In the genomic region with DNA sequence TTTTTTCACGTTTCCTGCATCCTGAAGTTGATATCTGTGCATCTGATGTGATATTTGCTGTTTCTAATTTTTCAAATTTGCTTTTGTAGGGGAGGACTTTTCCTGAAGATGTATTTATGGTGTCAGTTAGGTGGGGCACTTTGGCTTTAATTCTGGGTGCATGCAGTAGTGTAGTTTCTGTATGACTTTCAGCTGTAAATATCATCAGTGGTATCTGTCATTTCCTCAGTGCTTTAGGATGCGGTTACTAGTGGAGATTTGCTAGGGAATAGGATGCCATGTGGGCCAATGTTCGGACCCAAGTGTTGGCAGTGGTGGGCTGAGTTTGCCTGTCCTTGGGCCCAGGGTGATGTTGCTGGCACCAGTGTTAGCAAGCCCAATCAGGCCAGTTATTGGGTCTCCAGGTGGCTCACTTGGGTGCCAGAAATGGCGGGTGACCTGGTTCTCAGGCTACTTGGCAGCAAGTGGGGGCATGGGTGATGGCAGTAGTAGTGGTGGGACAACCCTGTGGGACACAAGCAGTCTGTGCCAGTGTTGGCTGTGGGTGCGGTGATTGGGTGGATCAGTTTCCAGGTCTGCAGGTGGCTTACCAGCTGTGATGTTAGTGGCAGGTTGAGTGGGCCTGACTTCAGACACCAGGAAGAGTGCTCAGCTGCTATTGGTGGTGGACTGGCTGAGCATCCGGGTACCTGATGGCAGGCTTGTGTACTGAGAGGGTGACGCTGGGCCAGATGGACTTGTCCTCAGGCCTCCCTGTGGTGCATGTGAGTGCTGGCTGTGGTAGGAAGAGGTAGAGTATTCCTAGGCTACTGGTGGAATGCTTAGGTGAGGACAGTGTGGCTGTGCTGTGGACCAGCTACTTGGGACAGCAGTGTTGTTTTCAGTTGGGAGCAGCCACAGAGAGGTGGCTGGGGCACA, we compare ENCODE assay signal across 16 cellular contexts. TPM values are rescaled to one million over a fixed set of nuclear protein-coding genes. Genes with fewer than 3 reads are reported as not detected.
A peak's percentile ranks its signal among the peaks of the same experiment; 100 is the strongest.
DNase-seq lines count a peak whose midpoint lies in the region; ATAC-seq, FAIRE-seq and TF ChIP-seq lines count a peak whose summit lies in the region.
"Had no signal": no experiment of that assay in that cellular context is flagged by ENCODE, and none has a peak within 500 bp of the region (broad histone marks: within the 10 kb centered on the region; RNA-seq: fewer than 3 reads in every experiment).

No MANE protein-coding gene starts in this region.

- H3K9me3 ChIP-seq in K562 (replicated peaks; ENCODE audit: control insufficient read depth, insufficient read depth, low read depth, low read length) (no peaks in the 10 kb centered on the region), upper lobe of left lung (peaks cover 0 to 4% (median 0%) of the 10 kb centered on the region in 4 donors), vagina (peaks cover 3% of the 10 kb centered on the region), GM23248 (ENCODE audit: low read depth) (no peaks in the 10 kb centered on the region)

- H3K79me2 ChIP-seq in K562 (ENCODE audit: control insufficient read depth, insufficient read depth, low read length): peaks cover 76% of the 10 kb centered on the region
- no peaks in the 10 kb centered on the region; the same call in 1 of the 2 replicates for H3K79me2 ChIP-seq in GM23248 (ENCODE audit: insufficient read depth)

- H3K27ac Mint-ChIP-seq in activated naive CD4-positive, alpha-beta T cell treated with anti-CD3 and anti-CD28 coated beads for 36 hours: peak overlapping the region; percentile 71
- peak overlapping the region; percentile 16 to 89 (median 74) for H3K27ac Mint-ChIP-seq in naive thymus-derived CD8-positive, alpha-beta T cell

- no peak overlapping the region for H2AFZ ChIP-seq in K562 (ENCODE audit: low read depth, low read length)
- no peak overlapping the region for H2AFZ ChIP-seq in GM23248

- in situ Hi-C loops in K562 (cut with MboI) (no loop called here), GM23248 (cut with MboI) (no loop called here)

- intact Hi-C loops in activated naive CD4-positive, alpha-beta T cell treated with anti-CD3 and anti-CD28 coated beads for 36 hours (cut with micrococcal nuclease): loop anchor here (1.0 to 5.0 kb wide), 2 partner anchors 17 to 49 kb away; no protein-coding TSS in a partner anchor
- intact Hi-C loops in K562 (cut with micrococcal nuclease): no loop called here
- intact Hi-C loops in vagina (cut with DNase I): no loop called here

- H3K9ac ChIP-seq in K562 (ENCODE audit: insufficient read depth in 1 of 2, low read depth in 2 of 2, low read length in 2 of 2) (peak overlapping the region in 1 of 2 experiments; percentile 59; a peak in 2 of 4 replicates), GM23248 (no peak overlapping the region)
- H3K9ac ChIP-seq: KMS-11 had no signal

- H3K27me3 ChIP-seq in K562 (ENCODE audit: control insufficient read depth in 2 of 2, insufficient read depth in 2 of 2, low read length in 2 of 2) (no peaks in the 10 kb centered on the region), upper lobe of left lung (no peaks in the 10 kb centered on the region), vagina (no peaks in the 10 kb centered on the region), GM23248 (replicated peaks; ENCODE audit: insufficient read depth) (no peaks in the 10 kb centered on the region)

- H3K4me3 ChIP-seq in K562 (no peak overlapping the region), upper lobe of left lung (no peak overlapping the region), vagina (no peak overlapping the region), GM23248 (no peak overlapping the region)

- 82% methylated on average over 7 of the region's 7 CpGs for whole genome bisulfite sequencing in K562 (ENCODE audit: insufficient coverage, low coverage, missing lambda C conversion rate)
- 71 to 84% methylated on average over 4 to 7 of the region's 7 CpGs for WGBS in upper lobe of left lung, 2 donors
- 74 to 75% methylated on average over 7 of the region's 7 CpGs for WGBS in GM23248 (ENCODE audit: low coverage in 1 of 2, low lambda C conversion rate in 2 of 2, missing lambda C conversion rate in 2 of 2), 2 experiments

- no peak overlapping the region for H3K27ac ChIP-seq in K562 (ENCODE audit: extremely low read depth, low read depth, low read length)
- H3K27ac ChIP-seq in upper lobe of left lung: no peak overlapping the region
- H3K27ac ChIP-seq in vagina: no peak overlapping the region
- no peak overlapping the region for H3K27ac ChIP-seq in GM23248
- H3K27ac ChIP-seq: KMS-11 had no signal

- peaks cover 14% of the 10 kb centered on the region; the same call in 1 of the 2 replicates for H3F3A ChIP-seq in GM23248 (ENCODE audit: insufficient read depth)

- TF ChIP-seq EP300 in K562 (IDR thresholded peaks at IDR 0.05; ENCODE audit: low read length) (no peak), upper lobe of left lung (IDR thresholded peaks at IDR 0.05) (no peak)

- H3K9me3 Mint-ChIP-seq in activated naive CD4-positive, alpha-beta T cell treated with anti-CD3 and anti-CD28 coated beads for 36 hours: peaks cover 9% of the 10 kb centered on the region
- peaks cover 0 to 36% (median 8%) of the 10 kb centered on the region in 9 donors for H3K9me3 Mint-ChIP-seq in naive thymus-derived CD8-positive, alpha-beta T cell

- no peak overlapping the region for H3K4me3 Mint-ChIP-seq in activated naive CD4-positive, alpha-beta T cell treated with anti-CD3 and anti-CD28 coated beads for 36 hours
- H3K4me3 Mint-ChIP-seq in naive thymus-derived CD8-positive, alpha-beta T cell: peak overlapping the region; percentile 38 to 67 (median 56)

- no peaks in the 10 kb centered on the region for H3K9me2 ChIP-seq in GM23248 (ENCODE audit: insufficient read depth)

- ATAC-seq in K562 (peak; percentile 35; the same call in 2 of the 3 replicates), upper lobe of left lung (ENCODE audit: low FRiP score in 2 of 2) (peak; percentile 26 to 35), GM21786 (IDR thresholded peaks at IDR 0.05; ENCODE audit: unreplicated experiment) (no peak)
- peak; percentile 10 to 26 for ATAC-seq in naive thymus-derived CD8-positive, alpha-beta T cell

- H3K27me3 Mint-ChIP-seq in activated naive CD4-positive, alpha-beta T cell treated with anti-CD3 and anti-CD28 coated beads for 36 hours (ENCODE audit: low read depth): no peaks in the 10 kb centered on the region
- no peaks in the 10 kb centered on the region for H3K27me3 Mint-ChIP-seq in naive thymus-derived CD8-positive, alpha-beta T cell

- H3K36me3 Mint-ChIP-seq in activated naive CD4-positive, alpha-beta T cell treated with anti-CD3 and anti-CD28 coated beads for 36 hours (ENCODE audit: low read depth): peaks cover 84% of the 10 kb centered on the region
- H3K36me3 Mint-ChIP-seq in naive thymus-derived CD8-positive, alpha-beta T cell: peaks cover 47 to 96% (median 82%) of the 10 kb centered on the region in 3 donors

- POLR2A ChIA-PET in K562 (lab: Yijun Ruan, JAX): interaction anchor here (1.8 kb wide), 1 partner anchor 16 kb away, joined by 4 read pairs; no protein-coding TSS in a partner anchor
- POLR2A ChIA-PET in naive thymus-derived CD8-positive, alpha-beta T cell (lab: Charles Lee): interaction anchor here (1.0 kb wide), 1 partner anchor 25 kb away, joined by 3 read pairs; a partner anchor contains a TSS

- CTCF ChIA-PET in activated naive CD4-positive, alpha-beta T cell treated with anti-CD3 and anti-CD28 coated beads for 36 hours (lab: Charles Lee): interaction anchor here (0.5 kb wide), 1 partner anchor 650 kb away, joined by 3 read pairs; no protein-coding TSS in a partner anchor
- CTCF ChIA-PET in K562 (lab: Yijun Ruan, JAX; ENCODE audit: low intra/inter-chr PET ratio): no interaction called here

- DNase-seq in activated naive CD4-positive, alpha-beta T cell treated with anti-CD3 and anti-CD28 coated beads for 36 hours: no peak
- no peak for DNase-seq in activated naive CD4-positive, alpha-beta T cell treated with Interleukin-2 at 50 U/mL for 16 hours
- DNase-seq in K562 (ENCODE audit: extremely low read depth in 1 of 4, low spot score in 3 of 4) (no peak), upper lobe of left lung (no peak), vagina (ENCODE audit: extremely low spot score in 2 of 2) (no peak), GM23248 (no peak)
- DNase-seq in naive thymus-derived CD8-positive, alpha-beta T cell: no peak
- DNase-seq: activated gamma-delta T cell treated with Interleukin-2 at 50 U/mL for 16 hours, caudate nucleus, COR-L47, NCI-H1417, SIG-M5, T1000 had no signal

- FAIRE-seq in K562 (lab: Jason Lieb, UNC): no peak
- FAIRE-seq: G401.6 had no signal

- no peak for TF ChIP-seq CTCF in K562 (IDR thresholded peaks at IDR 0.05 in 2 of 3, conservative IDR thresholded peaks at IDR 0.05 in 1 of 3; ENCODE audit: insufficient read depth in 2 of 3, low read depth in 1 of 3, low read length in 3 of 3)
- no peak for TF ChIP-seq CTCF in upper lobe of left lung (IDR thresholded peaks at IDR 0.05)
- TF ChIP-seq CTCF in vagina (IDR thresholded peaks at IDR 0.05): no peak

- no TSS peak for BruUV-seq in K562 (replicated peaks; lab: Mats Ljungman, UMichigan)

- H4K20me1 ChIP-seq in K562 (replicated peaks; ENCODE audit: control insufficient read depth, insufficient read depth, low read length): no peaks in the 10 kb centered on the region
- H4K20me1 ChIP-seq in GM23248 (ENCODE audit: insufficient read depth): no peaks in the 10 kb centered on the region

- H3K4me2 ChIP-seq in K562 (ENCODE audit: insufficient read depth, low read length) (no peak overlapping the region), GM23248 (ENCODE audit: unreplicated experiment) (no peak overlapping the region)
- H3K4me2 ChIP-seq: KMS-11 had no signal

- peaks cover 5% of the 10 kb centered on the region for H3K9me1 ChIP-seq in K562 (ENCODE audit: control insufficient read depth, insufficient read depth, low read length)

- H3K36me3 ChIP-seq in K562 (ENCODE audit: control insufficient read depth, insufficient read depth, low read length) (peaks cover 77% of the 10 kb centered on the region), upper lobe of left lung (peaks cover 5 to 78% (median 24%) of the 10 kb centered on the region in 4 donors), vagina (peaks cover 0 to 21% of the 10 kb centered on the region in 2 donors), GM23248 (ENCODE audit: low read depth) (peaks cover under 1% of the 10 kb centered on the region; the same call in 1 of the 2 replicates)

- TF ChIP-seq RAD21 in K562 (CRISPR knock-in tag; conservative IDR thresholded peaks at IDR 0.05 in 1 of 2, IDR thresholded peaks at IDR 0.05 in 1 of 2): no peak

- no peak for TF ChIP-seq POLR2A in K562 (conservative IDR thresholded peaks at IDR 0.05)
- TF ChIP-seq POLR2A in upper lobe of left lung (IDR thresholded peaks at IDR 0.05): no peak
- no peak for TF ChIP-seq POLR2A in vagina (IDR thresholded peaks at IDR 0.05)

- H3K4me1 ChIP-seq in K562 (replicated peaks in 1 of 2; ENCODE audit: control insufficient read depth in 2 of 2, insufficient read depth in 2 of 2, low read length in 2 of 2) (no peaks in the 10 kb centered on the region), upper lobe of left lung (peaks cover 0 to 10% (median 0%) of the 10 kb centered on the region in 4 donors), vagina (no peaks in the 10 kb centered on the region), GM23248 (ENCODE audit: insufficient read depth) (peaks cover 21% of the 10 kb centered on the region)

- peaks cover 86% of the 10 kb centered on the region for H3K4me1 Mint-ChIP-seq in activated naive CD4-positive, alpha-beta T cell treated with anti-CD3 and anti-CD28 coated beads for 36 hours (ENCODE audit: low read depth)
- peaks cover 67 to 98% (median 96%) of the 10 kb centered on the region in 4 donors for H3K4me1 Mint-ChIP-seq in naive thymus-derived CD8-positive, alpha-beta T cell

RNA-seq across cellular contexts. Expression of a gene that starts 24.4 kb away (rescaled TPM):
- total RNA-seq in activated naive CD4-positive, alpha-beta T cell treated with anti-CD3 and anti-CD28 coated beads for 36 hours: 10 to 100 TPM; 62.1 to 66.0 TPM
- 122 and 219 TPM in 2 replicates for total RNA-seq in K562 (2011; cell fraction: chromatin; rRNA removed; ENCODE audit: low replicate concordance)
- 126 and 131 TPM in 2 replicates for total RNA-seq in K562 (2011; cell fraction: nucleolus; rRNA removed)
- 167 and 170 TPM in 2 replicates for total RNA-seq in K562 (2011; cell fraction: nucleoplasm; rRNA removed)
- total RNA-seq in K562 (2014; rRNA removed) (98.4 and 112 TPM in 2 replicates), K562 (2014; rRNA removed; fragmentation: Illumina TruSeq; extraction: Trizol) (96.2 and 124 TPM in 2 replicates), K562 (2015; rRNA removed; fragmentation: Illumina TruSeq; extraction: Trizol) (81.5 and 84.0 TPM in 2 replicates), K562 (2021) (96.0 and 104 TPM in 2 replicates), upper lobe of left lung (100 to 1,000 TPM; 256 to 798 (median 465) TPM), vagina (106 TPM)
- polyA plus RNA-seq in K562 (2011; rRNA removed) (137 and 150 TPM in 2 replicates), K562 (2014; fragmentation: Illumina TruSeq; extraction: Trizol) (94.8 and 144 TPM in 2 replicates), K562 (2014; fragmentation: Nextera tagmentation; extraction: Ambion mirVana) (10 to 100 TPM; 17.7 to 29.4 TPM), K562 (2014; rRNA removed) (97.0 and 98.6 TPM in 2 replicates), GM23248 (2016; fragmentation: Nextera tagmentation; extraction: Ambion mirVana) (52.8 and 54.8 TPM in 2 replicates)
- polyA plus RNA-seq in K562 (2011; cell fraction: cytosol; rRNA removed): 53.0 and 98.2 TPM in 2 replicates
- 69.4 and 92.8 TPM in 2 replicates for polyA plus RNA-seq in K562 (2011; cell fraction: nucleus; rRNA removed)
- polyA plus RNA-seq in K562 (2012): 72.7 and 169 TPM in 2 replicates
- 180 and 193 TPM in 2 replicates for polyA minus RNA-seq in K562 (2011; rRNA and poly(A)+ RNA removed)
- polyA minus RNA-seq in K562 (2011; cell fraction: cytosol; rRNA and poly(A)+ RNA removed): 46.6 and 55.4 TPM in 2 replicates
- 97.5 and 128 TPM in 2 replicates for polyA minus RNA-seq in K562 (2011; cell fraction: nucleus; rRNA and poly(A)+ RNA removed)
- total RNA-seq in naive thymus-derived CD8-positive, alpha-beta T cell: 100 to 1,000 TPM in 1 of 2 experiments, 10 to 100 TPM in 1; 98.9 to 102 TPM
- 100 to 1,000 TPM; 156 to 193 (median 156) TPM for polyA plus RNA-seq in naive thymus-derived CD8-positive, alpha-beta T cell
- total RNA-seq in GM23248 (2014; rRNA removed; shearing (Covaris generic)): 39.2 and 54.7 TPM in 2 replicates
